ENCODE assay signal across 33 cellular contexts in the genomic region with DNA sequence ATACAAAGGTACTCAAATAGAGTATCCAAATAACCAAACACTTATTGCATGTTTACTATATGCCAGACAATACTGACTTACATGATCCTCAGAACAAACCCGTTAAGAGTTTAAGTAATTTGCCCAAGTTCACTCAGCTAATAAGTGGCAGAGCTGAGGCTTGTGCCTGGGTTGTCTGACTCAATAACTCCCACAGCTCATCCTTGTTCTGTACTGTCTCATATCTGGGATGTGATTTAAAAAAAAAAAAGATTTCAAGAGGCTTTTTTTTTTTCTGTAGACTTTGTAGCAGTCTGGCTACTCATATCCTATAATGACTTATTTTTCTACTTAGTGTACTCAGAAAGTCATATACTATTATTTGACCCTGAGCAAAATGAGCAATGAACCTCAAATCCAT. TPM values are rescaled to one million over a fixed set of nuclear protein-coding genes. Genes with fewer than 3 reads are reported as not detected.
DNase-seq lines count a peak whose midpoint lies in the region; ATAC-seq and TF ChIP-seq lines count a peak whose summit lies in the region.
"Had no signal": no experiment of that assay in that cellular context is flagged by ENCODE, and none has a peak within 500 bp of the region (broad histone marks: within the 10 kb centered on the region; RNA-seq: fewer than 3 reads in every experiment).

No MANE protein-coding gene starts in this region.

- H3K4me1 ChIP-seq in GM23248 (ENCODE audit: insufficient read depth): peaks cover 7% of the 10 kb centered on the region
- H3K4me1 ChIP-seq in left lung: peaks cover 30 to 46% of the 10 kb centered on the region in 2 donors

- peaks cover 62% of the 10 kb centered on the region for H3K4me1 Mint-ChIP-seq in activated naive CD8-positive, alpha-beta T cell treated with anti-CD3 and anti-CD28 coated beads, Interleukin-2, amount 50 U/mL, for 24 hours
- peaks cover 45% of the 10 kb centered on the region for H3K4me1 Mint-ChIP-seq in activated naive CD8-positive, alpha-beta T cell treated with anti-CD3 and anti-CD28 coated beads for 36 hours
- peaks cover 40% of the 10 kb centered on the region for H3K4me1 Mint-ChIP-seq in activated T-helper 17 cell treated with anti-CD3 and anti-CD28 coated beads, Interleukin-2, amount 50 U/mL, for 72 hours
- peaks cover 52% of the 10 kb centered on the region for H3K4me1 Mint-ChIP-seq in stimulated activated memory B cell treated with anti-CD40 and anti-IgM and Interleukin-4, amounts not matched to agents 10 μg/mL and 1 μg/mL and 100 μg/mL, for 72 hours

- 91 to 100% methylated on average over 1 of the region's 1 CpG for WGBS in GM23248 (ENCODE audit: low coverage in 1 of 2, low lambda C conversion rate in 2 of 2, missing lambda C conversion rate in 2 of 2), 2 experiments

- peaks cover 34% of the 10 kb centered on the region for H3K36me3 Mint-ChIP-seq in activated naive CD8-positive, alpha-beta T cell treated with anti-CD3 and anti-CD28 coated beads, Interleukin-2, amount 50 U/mL, for 24 hours (ENCODE audit: low read depth)
- H3K36me3 Mint-ChIP-seq in activated naive CD8-positive, alpha-beta T cell treated with anti-CD3 and anti-CD28 coated beads for 36 hours: peaks cover 42% of the 10 kb centered on the region
- peaks cover 80% of the 10 kb centered on the region for H3K36me3 Mint-ChIP-seq in activated T-helper 17 cell treated with anti-CD3 and anti-CD28 coated beads, Interleukin-2, amount 50 U/mL, for 72 hours (ENCODE audit: low read depth)
- H3K36me3 Mint-ChIP-seq in stimulated activated memory B cell treated with anti-CD40 and anti-IgM and Interleukin-4, amounts not matched to agents 10 μg/mL and 1 μg/mL and 100 μg/mL, for 72 hours: peaks cover 27% of the 10 kb centered on the region

- intact Hi-C loops in left lung (cut with DNase I): loop anchor here in 1 of 2 donors (5.0 kb wide), 1 partner anchor 64 kb away; no protein-coding TSS in a partner anchor

- peaks cover 17% of the 10 kb centered on the region for H3F3A ChIP-seq in GM23248 (ENCODE audit: insufficient read depth)

- H3K79me2 ChIP-seq in GM23248 (ENCODE audit: insufficient read depth): peaks cover 38% of the 10 kb centered on the region

- peak overlapping the region; percentile 64 for H3K27ac Mint-ChIP-seq in activated naive CD8-positive, alpha-beta T cell treated with anti-CD3 and anti-CD28 coated beads, Interleukin-2, amount 50 U/mL, for 24 hours
- no peak overlapping the region for H3K27ac Mint-ChIP-seq in activated naive CD8-positive, alpha-beta T cell treated with anti-CD3 and anti-CD28 coated beads for 36 hours
- H3K27ac Mint-ChIP-seq in activated T-helper 17 cell treated with anti-CD3 and anti-CD28 coated beads, Interleukin-2, amount 50 U/mL, for 72 hours: peak overlapping the region; percentile 88
- H3K27ac Mint-ChIP-seq in stimulated activated memory B cell treated with anti-CD40 and anti-IgM and Interleukin-4, amounts not matched to agents 10 μg/mL and 1 μg/mL and 100 μg/mL, for 72 hours: no peak overlapping the region
- H3K27ac Mint-ChIP-seq: activated naive CD4-positive, alpha-beta T cell treated with anti-CD3 and anti-CD28 coated beads, Interleukin-2, amount 10 ng/mL, durations not matched to agents 7 days and 5 days; type B pancreatic cell had no signal

- H3K9me2 ChIP-seq in GM23248 (ENCODE audit: insufficient read depth): no peaks in the 10 kb centered on the region

- no peak overlapping the region for H3K4me2 ChIP-seq in GM23248 (ENCODE audit: unreplicated experiment)
- H3K4me2 ChIP-seq: hepatocyte, KMS-11 had no signal

- H4K20me1 ChIP-seq in GM23248 (ENCODE audit: insufficient read depth): no peaks in the 10 kb centered on the region

- no peaks in the 10 kb centered on the region for H3K27me3 Mint-ChIP-seq in activated naive CD8-positive, alpha-beta T cell treated with anti-CD3 and anti-CD28 coated beads, Interleukin-2, amount 50 U/mL, for 24 hours
- no peaks in the 10 kb centered on the region for H3K27me3 Mint-ChIP-seq in activated naive CD8-positive, alpha-beta T cell treated with anti-CD3 and anti-CD28 coated beads for 36 hours
- H3K27me3 Mint-ChIP-seq in activated T-helper 17 cell treated with anti-CD3 and anti-CD28 coated beads, Interleukin-2, amount 50 U/mL, for 72 hours: no peaks in the 10 kb centered on the region
- no peaks in the 10 kb centered on the region for H3K27me3 Mint-ChIP-seq in stimulated activated memory B cell treated with anti-CD40 and anti-IgM and Interleukin-4, amounts not matched to agents 10 μg/mL and 1 μg/mL and 100 μg/mL, for 72 hours
- H3K27me3 Mint-ChIP-seq: activated naive CD4-positive, alpha-beta T cell treated with anti-CD3 and anti-CD28 coated beads, Interleukin-2, amount 10 ng/mL, durations not matched to agents 7 days and 5 days; naive thymus-derived CD8-positive, alpha-beta T cell; type B pancreatic cell had no signal

- H3K36me3 ChIP-seq in GM23248 (ENCODE audit: low read depth) (no peaks in the 10 kb centered on the region), left lung (peaks cover 0 to 20% of the 10 kb centered on the region in 2 donors)
- H3K36me3 ChIP-seq: brain microvascular endothelial cell, gastrocnemius medialis, lower lobe of right lung had no signal

- no peak overlapping the region for H3K4me3 Mint-ChIP-seq in activated naive CD8-positive, alpha-beta T cell treated with anti-CD3 and anti-CD28 coated beads, Interleukin-2, amount 50 U/mL, for 24 hours
- no peak overlapping the region for H3K4me3 Mint-ChIP-seq in activated naive CD8-positive, alpha-beta T cell treated with anti-CD3 and anti-CD28 coated beads for 36 hours
- H3K4me3 Mint-ChIP-seq in activated T-helper 17 cell treated with anti-CD3 and anti-CD28 coated beads, Interleukin-2, amount 50 U/mL, for 72 hours: peak overlapping the region; percentile 98
- no peak overlapping the region for H3K4me3 Mint-ChIP-seq in stimulated activated memory B cell treated with anti-CD40 and anti-IgM and Interleukin-4, amounts not matched to agents 10 μg/mL and 1 μg/mL and 100 μg/mL, for 72 hours
- H3K4me3 Mint-ChIP-seq: activated naive CD4-positive, alpha-beta T cell treated with anti-CD3 and anti-CD28 coated beads, Interleukin-2, amount 10 ng/mL, durations not matched to agents 7 days and 5 days had no signal

- TF ChIP-seq CTCF in left lung (IDR thresholded peaks at IDR 0.05): no peak

- DNase-seq in activated naive CD8-positive, alpha-beta T cell treated with anti-CD3 and anti-CD28 coated beads, Interleukin-2, amount 50 U/mL, for 24 hours: no peak
- no peak for DNase-seq in activated naive CD8-positive, alpha-beta T cell treated with anti-CD3 and anti-CD28 coated beads for 36 hours
- DNase-seq in GM23248: peak; percentile 17
- DNase-seq in putamen (ENCODE audit: low spot score): peak; percentile 42
- DNase-seq in left lung: no peak
- DNase-seq: activated naive CD4-positive, alpha-beta T cell treated with anti-CD3 and anti-CD28 coated beads, Interleukin-2, amount 10 ng/mL, durations not matched to agents 7 days and 5 days; amniotic stem cell; brain microvascular endothelial cell; Caco-2; gastrocnemius medialis; GDM1; lower lobe of right lung; naive thymus-derived CD8-positive, alpha-beta T cell; NCI-H1930; NCI-H524; stimulated activated CD4-positive, alpha-beta T cell treated with anti-CD3 and anti-CD28 coated beads, Interleukin-15, amount 100 ng/mL, for 24 hours; stimulated activated CD4-positive, alpha-beta T cell treated with anti-CD3 and anti-CD28 coated beads, Interleukin-4, amount 100 ng/mL, for 4 hours had no signal

- H3K9me3 ChIP-seq in GM23248 (ENCODE audit: low read depth) (no peaks in the 10 kb centered on the region), left lung (no peaks in the 10 kb centered on the region)
- H3K9me3 ChIP-seq: Caco-2, gastrocnemius medialis, lower lobe of right lung had no signal

- no peak overlapping the region for H2AFZ ChIP-seq in GM23248
- H2AFZ ChIP-seq: hepatocyte had no signal

- no peak overlapping the region for H3K4me3 ChIP-seq in GM23248
- no peak overlapping the region for H3K4me3 ChIP-seq in left lung
- H3K4me3 ChIP-seq: gastrocnemius medialis, hepatocyte, lower lobe of right lung had no signal

- H3K9me3 Mint-ChIP-seq in activated naive CD8-positive, alpha-beta T cell treated with anti-CD3 and anti-CD28 coated beads, Interleukin-2, amount 50 U/mL, for 24 hours: no peaks in the 10 kb centered on the region
- peaks cover 3% of the 10 kb centered on the region for H3K9me3 Mint-ChIP-seq in activated naive CD8-positive, alpha-beta T cell treated with anti-CD3 and anti-CD28 coated beads for 36 hours
- H3K9me3 Mint-ChIP-seq in activated T-helper 17 cell treated with anti-CD3 and anti-CD28 coated beads, Interleukin-2, amount 50 U/mL, for 72 hours: no peaks in the 10 kb centered on the region
- no peaks in the 10 kb centered on the region for H3K9me3 Mint-ChIP-seq in stimulated activated memory B cell treated with anti-CD40 and anti-IgM and Interleukin-4, amounts not matched to agents 10 μg/mL and 1 μg/mL and 100 μg/mL, for 72 hours
- H3K9me3 Mint-ChIP-seq: naive thymus-derived CD8-positive, alpha-beta T cell; type B pancreatic cell had no signal

- no peak overlapping the region for H3K27ac ChIP-seq in GM23248
- no peak overlapping the region for H3K27ac ChIP-seq in left lung
- H3K27ac ChIP-seq: brain microvascular endothelial cell, gastrocnemius medialis, hepatocyte, HL-60, KMS-11, lower lobe of right lung had no signal

- peak overlapping the region; percentile 8; the same call in 1 of the 2 replicates for H3K9ac ChIP-seq in GM23248
- H3K9ac ChIP-seq: KMS-11 had no signal

- in situ Hi-C loops in GM23248 (cut with MboI): no loop called here

- ATAC-seq in activated naive CD8-positive, alpha-beta T cell treated with anti-CD3 and anti-CD28 coated beads, Interleukin-2, amount 50 U/mL, for 24 hours: no peak
- ATAC-seq in activated T-helper 17 cell treated with anti-CD3 and anti-CD28 coated beads, Interleukin-2, amount 50 U/mL, for 72 hours (replicated peaks): peak; percentile 38
- ATAC-seq in left lung (no peak), GM21381 (IDR thresholded peaks at IDR 0.05; ENCODE audit: unreplicated experiment) (no peak)
- no peak for ATAC-seq in stimulated activated memory B cell treated with anti-CD40 and anti-IgM and Interleukin-4, amounts not matched to agents 10 μg/mL and 1 μg/mL and 100 μg/mL, for 72 hours
- ATAC-seq: gastrocnemius medialis; lower lobe of right lung; naive thymus-derived CD8-positive, alpha-beta T cell had no signal

- H3K27me3 ChIP-seq in GM23248 (replicated peaks; ENCODE audit: insufficient read depth): no peaks in the 10 kb centered on the region
- no peaks in the 10 kb centered on the region for H3K27me3 ChIP-seq in left lung
- H3K27me3 ChIP-seq: brain microvascular endothelial cell, gastrocnemius medialis, hepatocyte had no signal

RNA-seq across cellular contexts. Expression of a gene that starts 3.0 kb away (rescaled TPM):
- total RNA-seq in activated naive CD8-positive, alpha-beta T cell treated with anti-CD3 and anti-CD28 coated beads for 36 hours: 10 to 100 TPM; 13.2 to 13.5 TPM
- total RNA-seq in GM23248 (2014; rRNA removed; shearing (Covaris generic)): 6.2 and 22.4 TPM in 2 replicates
- 4.8 and 6.4 TPM in 2 replicates for polyA plus RNA-seq in GM23248 (2016; fragmentation: Nextera tagmentation; extraction: Ambion mirVana)
- 10 to 100 TPM; 17.8 to 25.8 TPM for total RNA-seq in activated T-helper 17 cell treated with anti-CD3 and anti-CD28 coated beads, Interleukin-2, amount 50 U/mL, for 72 hours
- 10 to 100 TPM; 13.4 to 14.5 TPM for total RNA-seq in left lung

RNA-seq across cellular contexts. Expression of a gene that starts 3.1 kb away (rescaled TPM):
- 1 to 10 TPM; 6.6 to 7.1 TPM for total RNA-seq in activated naive CD8-positive, alpha-beta T cell treated with anti-CD3 and anti-CD28 coated beads for 36 hours
- total RNA-seq in GM23248 (2014; rRNA removed; shearing (Covaris generic)): 3.7 and 4.1 TPM in 2 replicates
- 3.4 and 3.9 TPM in 2 replicates for polyA plus RNA-seq in GM23248 (2016; fragmentation: Nextera tagmentation; extraction: Ambion mirVana)
- 1 to 10 TPM; 7.9 to 9.4 TPM for total RNA-seq in activated T-helper 17 cell treated with anti-CD3 and anti-CD28 coated beads, Interleukin-2, amount 50 U/mL, for 72 hours
- total RNA-seq in left lung: 1 to 10 TPM; 6.6 to 7.4 TPM

RNA-seq across cellular contexts. Expression of a gene that starts 37.4 kb away (rescaled TPM):
- total RNA-seq in activated naive CD8-positive, alpha-beta T cell treated with anti-CD3 and anti-CD28 coated beads for 36 hours: not detected
- not detected in 2 replicates for total RNA-seq in GM23248 (2014; rRNA removed; shearing (Covaris generic))
- polyA plus RNA-seq in GM23248 (2016; fragmentation: Nextera tagmentation; extraction: Ambion mirVana): not detected in 2 replicates
- total RNA-seq in activated T-helper 17 cell treated with anti-CD3 and anti-CD28 coated beads, Interleukin-2, amount 50 U/mL, for 72 hours: not detected
- total RNA-seq in left lung: 1 to 10 TPM; 2.4 to 4.8 TPM
- total RNA-seq: Caco-2; chondrocyte; endothelial cell of umbilical vein; fibroblast of lung; gastrocnemius medialis; H4; mononuclear cell; naive thymus-derived CD8-positive, alpha-beta T cell; pulmonary artery endothelial cell; SK-MEL-5; T-helper 1 cell treated with Interleukin-12 subunit alpha and Interleukin-12 subunit beta and Interleukin-4 antibody, amounts not matched to agents 30 ng/mL and 1 ng/mL, for 36 hours had no signal
- polyA plus RNA-seq: BJ, endothelial cell of umbilical vein, fibroblast of lung had no signal

Comparison
In these comparisons a context has a peak if more than half of its experiments do, and no peak if none do; other contexts are left out.
1. H3K27ac Mint-ChIP-seq: peak in activated naive CD8-positive, alpha-beta T cell treated with anti-CD3 and anti-CD28 coated beads, Interleukin-2, amount 50 U/mL, for 24 hours (single experiment) and activated T-helper 17 cell treated with anti-CD3 and anti-CD28 coated beads, Interleukin-2, amount 50 U/mL, for 72 hours (single experiment); none in activated naive CD8-positive, alpha-beta T cell treated with anti-CD3 and anti-CD28 coated beads for 36 hours (single experiment) and stimulated activated memory B cell treated with anti-CD40 and anti-IgM and Interleukin-4, amounts not matched to agents 10 μg/mL and 1 μg/mL and 100 μg/mL, for 72 hours (single experiment).
2. DNase-seq: peak in GM23248 (single experiment) and putamen (single experiment); none in activated naive CD8-positive, alpha-beta T cell treated with anti-CD3 and anti-CD28 coated beads, Interleukin-2, amount 50 U/mL, for 24 hours (single experiment), activated naive CD8-positive, alpha-beta T cell treated with anti-CD3 and anti-CD28 coated beads for 36 hours (single experiment) and left lung (0 of 2).